ENCODE assay signal across 27 cellular contexts in the genomic region with DNA sequence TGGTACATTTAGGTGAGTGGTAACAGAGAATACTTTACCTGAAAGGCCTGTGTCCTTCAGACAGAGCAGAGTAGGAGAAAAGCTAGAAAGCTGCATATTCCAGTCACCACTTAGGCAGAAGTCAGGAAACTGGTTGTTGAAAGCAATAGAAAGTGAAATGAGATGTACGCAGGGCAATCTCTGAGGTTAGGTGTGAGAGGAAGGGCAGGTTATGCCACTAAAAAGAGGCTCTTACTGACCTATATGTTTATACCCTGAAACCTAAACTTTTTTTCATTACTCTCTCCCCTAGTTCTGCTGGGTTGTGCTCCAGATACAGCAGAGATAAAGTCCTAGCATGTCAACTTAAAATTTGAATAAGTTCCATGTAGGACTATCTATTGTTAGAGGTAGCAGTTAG.
A peak's percentile ranks its signal among the peaks of the same experiment; 100 is the strongest.
DNase-seq lines count a peak whose midpoint lies in the region; ATAC-seq lines count a peak whose summit lies in the region.
"Had no signal": no experiment of that assay in that cellular context is flagged by ENCODE, and none has a peak within 500 bp of the region (broad histone marks: within the 10 kb centered on the region; RNA-seq: fewer than 3 reads in every experiment).

No MANE protein-coding gene starts in this region.

- peak overlapping the region in 5 of 8 donors; percentile 10 to 52 (median 32) for H3K4me3 Mint-ChIP-seq in CD4-positive, alpha-beta memory T cell
- no peak overlapping the region for H3K4me3 Mint-ChIP-seq in activated naive CD8-positive, alpha-beta T cell treated with anti-CD3 and anti-CD28 coated beads, Interleukin-2, amount 10 ng/mL, durations not matched to agents 7 days and 5 days

- no peaks in the 10 kb centered on the region for H3K27me3 Mint-ChIP-seq in CD4-positive, alpha-beta memory T cell
- H3K27me3 Mint-ChIP-seq in activated naive CD8-positive, alpha-beta T cell treated with anti-CD3 and anti-CD28 coated beads, Interleukin-2, amount 10 ng/mL, durations not matched to agents 7 days and 5 days = no peaks in the 10 kb centered on the region

- H3K9me3 ChIP-seq in CD4-positive, alpha-beta memory T cell (ENCODE audit: control insufficient read depth in 1 of 2, low read length in 2 of 2) = no peaks in the 10 kb centered on the region
- H3K9me3 ChIP-seq: heart left ventricle, thyroid gland had no signal

- H3K36me3 ChIP-seq in CD4-positive, alpha-beta memory T cell (ENCODE audit: insufficient read depth, low read length) = no peaks in the 10 kb centered on the region
- H3K36me3 ChIP-seq: thyroid gland had no signal

- no peaks in the 10 kb centered on the region for H3K27me3 ChIP-seq in CD4-positive, alpha-beta memory T cell (ENCODE audit: insufficient read depth, low read length)
- H3K27me3 ChIP-seq: heart left ventricle, thyroid gland had no signal

- peak; percentile 87 for ATAC-seq in GM18498 (IDR thresholded peaks at IDR 0.05; ENCODE audit: unreplicated experiment)
- peak; percentile 67 for ATAC-seq in HG03439 (IDR thresholded peaks at IDR 0.05; ENCODE audit: unreplicated experiment)
- ATAC-seq in activated naive CD8-positive, alpha-beta T cell treated with anti-CD3 and anti-CD28 coated beads, Interleukin-2, amount 10 ng/mL, durations not matched to agents 7 days and 5 days (ENCODE audit: low read depth) = peak; percentile 91
- ATAC-seq: heart left ventricle had no signal

- peaks cover 25% of the 10 kb centered on the region for H3K4me1 ChIP-seq in CD4-positive, alpha-beta memory T cell (ENCODE audit: insufficient read depth, low read length)

- intact Hi-C loops in CD4-positive, alpha-beta memory T cell (cut with micrococcal nuclease) = no loop called here

- no peaks in the 10 kb centered on the region for H3K9me3 Mint-ChIP-seq in CD4-positive, alpha-beta memory T cell
- H3K9me3 Mint-ChIP-seq in activated naive CD8-positive, alpha-beta T cell treated with anti-CD3 and anti-CD28 coated beads, Interleukin-2, amount 10 ng/mL, durations not matched to agents 7 days and 5 days = no peaks in the 10 kb centered on the region

- H3K36me3 Mint-ChIP-seq in CD4-positive, alpha-beta memory T cell = peaks cover 33 to 60% of the 10 kb centered on the region in 2 donors
- peaks cover 14% of the 10 kb centered on the region for H3K36me3 Mint-ChIP-seq in activated naive CD8-positive, alpha-beta T cell treated with anti-CD3 and anti-CD28 coated beads, Interleukin-2, amount 10 ng/mL, durations not matched to agents 7 days and 5 days

- POLR2A ChIA-PET in CD4-positive, alpha-beta memory T cell (lab: Charles Lee; ENCODE audit: partially characterized antibody) = interaction anchor here (1.5 kb wide), 1 partner anchor 11 kb away, joined by 7 read pairs; no protein-coding TSS in a partner anchor
- POLR2A ChIA-PET in activated naive CD8-positive, alpha-beta T cell treated with anti-CD3 and anti-CD28 coated beads, Interleukin-2, amount 10 ng/mL, durations not matched to agents 7 days and 5 days (lab: Charles Lee) = no interaction called here

- H3K27ac ChIP-seq in CD4-positive, alpha-beta memory T cell (ENCODE audit: low read depth, low read length) = no peak overlapping the region
- H3K27ac ChIP-seq: epithelial cell of prostate, heart left ventricle, thyroid gland had no signal

- peak in 3 of 5 donors; percentile 16 to 35 (median 32) for DNase-seq in CD4-positive, alpha-beta memory T cell
- DNase-seq in activated naive CD8-positive, alpha-beta T cell treated with anti-CD3 and anti-CD28 coated beads, Interleukin-2, amount 10 ng/mL, durations not matched to agents 7 days and 5 days = no peak
- DNase-seq in DMS114 treated with DMSO at 0.1 percent for 48 hours (lab: John Stamatoyannopoulos, UW; ENCODE audit: unreplicated experiment) (no peak), islet precursor cell (no peak), NCI-H1417 (lab: John Stamatoyannopoulos, UW) (no peak)
- DNase-seq: activated gamma-delta T cell; cerebellar nuclear complex; DMS53; GF-D8; GOT3; heart left ventricle; mesenchymal stem cell; MV-4-11; NCI-H187 treated with DMSO at 0.1 percent for 48 hours; NCI-H2227 treated with DMSO at 0.1 percent for 48 hours; NCI-H82; nucleus accumbens; OCI-M1; Right ventricle myocardium superior; small intestine; stimulated activated CD4-positive, alpha-beta T cell treated with anti-CD3 and anti-CD28 coated beads, Interleukin-2, amount 100 ng/mL, for 24 hours; stimulated activated naive CD4-positive, alpha-beta T cell treated with Interleukin-2 at 50 U/mL for 16 hours; SW 1271; thyroid gland had no signal

- H3K4me3 ChIP-seq in CD4-positive, alpha-beta memory T cell (ENCODE audit: low read length in 2 of 2) = no peak overlapping the region
- H3K4me3 ChIP-seq: heart left ventricle, thyroid gland had no signal

- H3K4me1 Mint-ChIP-seq in CD4-positive, alpha-beta memory T cell = peaks cover 17 to 32% (median 23%) of the 10 kb centered on the region in 4 donors
- peaks cover 10% of the 10 kb centered on the region for H3K4me1 Mint-ChIP-seq in activated naive CD8-positive, alpha-beta T cell treated with anti-CD3 and anti-CD28 coated beads, Interleukin-2, amount 10 ng/mL, durations not matched to agents 7 days and 5 days

- CTCF ChIA-PET in CD4-positive, alpha-beta memory T cell (lab: Charles Lee; ENCODE audit: partially characterized antibody) = interaction anchor here (0.7 to 1.5 kb wide), 3 partner anchors 26 to 71 kb away, joined by 3 to 6 read pairs (median 5); no protein-coding TSS in a partner anchor

- H3K27ac Mint-ChIP-seq in CD4-positive, alpha-beta memory T cell = peak overlapping the region; percentile 31 to 88 (median 73)
- H3K27ac Mint-ChIP-seq in activated naive CD8-positive, alpha-beta T cell treated with anti-CD3 and anti-CD28 coated beads, Interleukin-2, amount 10 ng/mL, durations not matched to agents 7 days and 5 days = no peak overlapping the region

Comparison
In these comparisons a context has a peak if more than half of its experiments do, and no peak if none do; other contexts are left out.
1. DNase-seq: peak in CD4-positive, alpha-beta memory T cell (3 of 5); none in activated naive CD8-positive, alpha-beta T cell treated with anti-CD3 and anti-CD28 coated beads, Interleukin-2, amount 10 ng/mL, durations not matched to agents 7 days and 5 days (single experiment), DMS114 treated with DMSO at 0.1 percent for 48 hours (single experiment), islet precursor cell (single experiment) and NCI-H1417 (0 of 3).
2. Peak in every context shown above with its lines, with median percentiles within 50 percentile points of each other: ATAC-seq.